ENCODE assay signal across 8 cellular contexts in the genomic region with DNA sequence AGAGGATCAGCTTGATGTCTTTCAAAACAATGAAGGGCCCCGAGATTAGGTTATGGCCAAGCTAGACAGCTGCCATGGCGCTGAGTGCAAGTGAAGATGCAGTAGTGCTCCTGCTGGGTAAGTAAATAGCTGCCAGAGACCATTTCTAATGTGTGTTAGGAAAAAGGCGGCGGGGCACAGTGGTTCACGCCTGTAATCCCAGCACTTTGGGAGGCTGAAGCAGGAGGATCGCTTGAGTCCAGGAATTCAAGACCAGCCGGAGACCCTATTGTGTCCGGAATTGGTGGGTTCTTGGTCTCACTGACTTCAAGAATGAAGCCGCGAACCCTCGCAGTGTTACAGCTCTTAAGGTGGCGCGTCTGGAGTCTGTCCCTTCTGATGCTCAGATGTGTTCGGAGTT. TPM values are rescaled to one million over a fixed set of nuclear protein-coding genes. Genes with fewer than 3 reads are reported as not detected.
DNase-seq lines count a peak whose midpoint lies in the region; ATAC-seq, FAIRE-seq and TF ChIP-seq lines count a peak whose summit lies in the region.
"Not testable (repeated sequence)": the region's sequence is repeated elsewhere in the genome, so short reads cannot be mapped to it uniquely, and the experiment has no call there.

No MANE protein-coding gene starts in this region.

- H3K36me3 Mint-ChIP-seq in H9 (ENCODE audit: insufficient read depth in 1 of 3, low read depth in 3 of 3); neural crest cell (ENCODE audit: low read depth): not testable (repeated sequence)

- not testable (repeated sequence) for H4K20me1 ChIP-seq in H9 (ENCODE audit: control insufficient read depth, insufficient read depth, insufficient read length); K562 (replicated peaks; ENCODE audit: control insufficient read depth, insufficient read depth, low read length)

- FAIRE-seq in K562 (lab: Jason Lieb, UNC), result not testable (repeated sequence)

- TF ChIP-seq POLR2A in K562 (conservative IDR thresholded peaks at IDR 0.05); esophagus muscularis mucosa (IDR thresholded peaks at IDR 0.05; ENCODE audit: low read depth): not testable (repeated sequence)

- not testable (repeated sequence) for TF ChIP-seq EP300 in K562 (IDR thresholded peaks at IDR 0.05; ENCODE audit: low read length); esophagus muscularis mucosa (IDR thresholded peaks at IDR 0.05)

- in situ Hi-C loops in K562 (cut with MboI), result not testable (repeated sequence)

- H3K27ac ChIP-seq in H9 (ENCODE audit: insufficient read length, low read depth, low read length); HEK293 (ENCODE audit: extremely low read depth, low read depth, low read length); K562 (ENCODE audit: extremely low read depth, low read depth, low read length); esophagus muscularis mucosa (replicated peaks in 1 of 4); mesendoderm (ENCODE audit: low read depth, low read length): not testable (repeated sequence)

- H2BK20ac ChIP-seq in H9 (ENCODE audit: low read depth, low read length, poor library complexity, severe bottlenecking), result not testable (repeated sequence)

- not testable (repeated sequence) for H3K79me2 ChIP-seq in H9 (ENCODE audit: insufficient read depth, low read length); K562 (ENCODE audit: control insufficient read depth, insufficient read depth, low read length); mesendoderm (ENCODE audit: control insufficient read depth, insufficient read depth, low read length)

- not testable (repeated sequence) for H2AFZ ChIP-seq in H9 (ENCODE audit: low read length); K562 (ENCODE audit: low read depth, low read length)

- not testable (repeated sequence) for H3K9me3 ChIP-seq in H9 (ENCODE audit: control insufficient read depth, low read depth, low read length); HEK293 (ENCODE audit: control insufficient read depth, insufficient read depth, low read depth, low read length); K562 (replicated peaks; ENCODE audit: control insufficient read depth, insufficient read depth, low read depth, low read length); esophagus muscularis mucosa

- H3K27me3 Mint-ChIP-seq in H9 (ENCODE audit: low read depth); neural crest cell (ENCODE audit: low read depth): not testable (repeated sequence)

- not testable (repeated sequence) for H3K27me3 ChIP-seq in H9 (ENCODE audit: insufficient read depth, low read length); esophagus muscularis mucosa; mesendoderm (ENCODE audit: insufficient read depth, low read length, poor library complexity)
- peaks cover 5 to 21% of the 10 kb centered on the region in 2 experiments; a peak in 3 of 5 replicates for H3K27me3 ChIP-seq in K562 (ENCODE audit: control insufficient read depth in 2 of 2, insufficient read depth in 2 of 2, low read length in 2 of 2)

- ATAC-seq in K562, result not testable (repeated sequence)

- H3K18ac ChIP-seq in H9 (ENCODE audit: insufficient read length, low read depth, low read length); mesendoderm (ENCODE audit: low read length): not testable (repeated sequence)

- TF ChIP-seq CTCF in H9 (conservative IDR thresholded peaks at IDR 0.05); HEK293 (tag by site-specific recombination; IDR thresholded peaks at IDR 0.05); K562 (IDR thresholded peaks at IDR 0.05 in 2 of 3, conservative IDR thresholded peaks at IDR 0.05 in 1 of 3; ENCODE audit: insufficient read depth in 2 of 3, low read depth in 1 of 3, low read length in 3 of 3); esophagus muscularis mucosa (IDR thresholded peaks at IDR 0.05); neural crest cell (conservative IDR thresholded peaks at IDR 0.05): not testable (repeated sequence)

- not testable (repeated sequence) for H2AK5ac ChIP-seq in H9 (ENCODE audit: insufficient read length, low read length); mesendoderm (ENCODE audit: low read length)

- CTCF ChIA-PET in HEK293 (lab: Yijun Ruan, JAX), result interaction anchor here (1.5 kb wide), 1 partner anchor 14 kb away, joined by 4 read pairs; no protein-coding TSS in a partner anchor
- CTCF ChIA-PET in K562 (lab: Yijun Ruan, JAX; ENCODE audit: low intra/inter-chr PET ratio), result not testable (repeated sequence)

- not testable (repeated sequence) for H2BK15ac ChIP-seq in H9 (ENCODE audit: low read depth, low read length); mesendoderm (replicated peaks; ENCODE audit: low read depth)

- H3K4me1 ChIP-seq in H9 (ENCODE audit: insufficient read depth, low read length); HEK293 (ENCODE audit: control insufficient read depth, insufficient read depth, low read length); K562 (replicated peaks in 1 of 2; ENCODE audit: control insufficient read depth in 2 of 2, insufficient read depth in 2 of 2, low read length in 2 of 2); esophagus muscularis mucosa; mesendoderm (ENCODE audit: control insufficient read depth, low read depth, low read length): not testable (repeated sequence)

- not testable (repeated sequence) for H4K91ac ChIP-seq in H9 (ENCODE audit: insufficient read length, low read depth, low read length)

- H3K9me1 ChIP-seq in K562 (ENCODE audit: control insufficient read depth, insufficient read depth, low read length), result not testable (repeated sequence)

- H3K4me3 ChIP-seq in HEK293 (ENCODE audit: low read depth, low read length); K562; esophagus muscularis mucosa; mesendoderm (ENCODE audit: low read length): not testable (repeated sequence)

- not testable (repeated sequence) for H3K56ac ChIP-seq in H9 (ENCODE audit: insufficient read length, low read depth, low read length); mesendoderm (ENCODE audit: low read length)

- H3K23ac ChIP-seq in H9 (ENCODE audit: insufficient read length, low read depth, low read length); mesendoderm (ENCODE audit: low read length): not testable (repeated sequence)

- H3K79me1 ChIP-seq in H9 (ENCODE audit: insufficient read depth, low read depth, low read length, poor library complexity, severe bottlenecking); mesendoderm (ENCODE audit: low read length): not testable (repeated sequence)

- H2BK120ac ChIP-seq in H9 (ENCODE audit: low read depth, low read length, poor library complexity, severe bottlenecking); mesendoderm (ENCODE audit: low read depth, low read length): not testable (repeated sequence)

- intact Hi-C loops in K562 (cut with micrococcal nuclease); esophagus muscularis mucosa (cut with DNase I): not testable (repeated sequence)

- POLR2A ChIA-PET in HEK293 (lab: Yijun Ruan, JAX); K562 (lab: Yijun Ruan, JAX): not testable (repeated sequence)

- not testable (repeated sequence) for H4K8ac ChIP-seq in H9 (replicated peaks; ENCODE audit: insufficient read length, low read depth, low read length); mesendoderm (ENCODE audit: low read depth, low read length)

- H2BK5ac ChIP-seq in H9 (ENCODE audit: insufficient read length, low read length); mesendoderm (ENCODE audit: low read length): not testable (repeated sequence)

- not testable (repeated sequence) for H3K9ac ChIP-seq in H9 (ENCODE audit: extremely low read depth, insufficient read length, low read length); K562 (ENCODE audit: insufficient read depth in 1 of 2, low read depth in 2 of 2, low read length in 2 of 2); mesendoderm (ENCODE audit: low read length)

- not testable (repeated sequence) for H3K4me3 Mint-ChIP-seq in H9, neural crest cell

- H3K27ac Mint-ChIP-seq in H9 (peak overlapping the region in 2 of 3 experiments; percentile 20 to 31; a peak in 1 of 7 replicates), neural crest cell (ENCODE audit: unreplicated experiment) (peak overlapping the region; percentile 24)

- H3T11ph ChIP-seq in H9 (ENCODE audit: low read length), result not testable (repeated sequence)

- H3K23me2 ChIP-seq in H9 (ENCODE audit: insufficient read length, low read depth, low read length, poor library complexity, severe bottlenecking), result not testable (repeated sequence)

- TF ChIP-seq RAD21 in K562 (CRISPR knock-in tag; conservative IDR thresholded peaks at IDR 0.05 in 1 of 2, IDR thresholded peaks at IDR 0.05 in 1 of 2), result not testable (repeated sequence)

- H3K4me1 Mint-ChIP-seq in H9, result peaks cover 8 to 15% of the 10 kb centered on the region in 2 experiments
- H3K4me1 Mint-ChIP-seq in neural crest cell, result not testable (repeated sequence)

- H3K14ac ChIP-seq in H9 (ENCODE audit: insufficient read depth, low read length), result not testable (repeated sequence)

- H3K36me3 ChIP-seq in HEK293 (ENCODE audit: control insufficient read depth in 2 of 2, insufficient read depth in 1 of 2, low read length in 2 of 2); K562 (ENCODE audit: control insufficient read depth, insufficient read depth, low read length); esophagus muscularis mucosa; mesendoderm (ENCODE audit: control insufficient read depth, insufficient read depth, low read length): not testable (repeated sequence)

- H3K4ac ChIP-seq in H9 (ENCODE audit: low read depth, low read length); mesendoderm (ENCODE audit: low read depth, low read length): not testable (repeated sequence)

- BruUV-seq in K562 (replicated peaks; lab: Mats Ljungman, UMichigan), result TSS peak; percentile 94

- no CpG with 5 or more reads among the region's 14 CpGs for WGBS in H9 (ENCODE audit: extremely low coverage, insufficient read length, low lambda C conversion rate)
- WGBS in K562 (ENCODE audit: insufficient coverage, low coverage, missing lambda C conversion rate), result 37% methylated on average over 11 of the region's 14 CpGs
- 88% methylated on average over 7 of the region's 14 CpGs for WGBS in esophagus muscularis mucosa
- WGBS in mesendoderm (ENCODE audit: extremely low coverage, insufficient coverage, low lambda C conversion rate), result no CpG with 5 or more reads among the region's 14 CpGs

- not testable (repeated sequence) for H2BK12ac ChIP-seq in H9 (ENCODE audit: insufficient read length, low read depth, low read length)

- not testable (repeated sequence) for H4K5ac ChIP-seq in H9 (ENCODE audit: insufficient read length, low read depth, low read length); mesendoderm (ENCODE audit: low read length)

- H3K9me3 Mint-ChIP-seq in H9, neural crest cell: not testable (repeated sequence)

- not testable (repeated sequence) for DNase-seq in H9; K562 (ENCODE audit: extremely low read depth in 1 of 4, low spot score in 3 of 4); neural crest cell (ENCODE audit: low read depth, low spot score)
- peak; percentile 17 for DNase-seq in NCI-H69 (lab: John Stamatoyannopoulos, UW)
- peak; percentile 31 for DNase-seq in NCI-H748 (lab: John Stamatoyannopoulos, UW; ENCODE audit: unreplicated experiment)
- peak; percentile 62 for DNase-seq in esophagus muscularis mucosa (ENCODE audit: extremely low spot score)
- peak; percentile 23 for DNase-seq in mesendoderm

- H3K4me2 ChIP-seq in H9 (ENCODE audit: insufficient read depth, insufficient read length, low read length); K562 (ENCODE audit: insufficient read depth, low read length); mesendoderm (ENCODE audit: low read length): not testable (repeated sequence)

RNA-seq across cellular contexts. Expression of a gene that starts 32.3 kb away (rescaled TPM):
- total RNA-seq in H9 (2021), result 50.9 and 51.9 TPM in 2 replicates
- 92.8 and 112 TPM in 2 replicates for total RNA-seq in K562 (2011; cell fraction: chromatin; rRNA removed; ENCODE audit: low replicate concordance)
- total RNA-seq in K562 (2011; cell fraction: nucleolus; rRNA removed), result 40.5 and 45.3 TPM in 2 replicates
- total RNA-seq in K562 (2011; cell fraction: nucleoplasm; rRNA removed), result 58.2 and 65.3 TPM in 2 replicates
- total RNA-seq in K562 (2014; rRNA removed), result 16.6 and 17.2 TPM in 2 replicates
- total RNA-seq in K562 (2014; rRNA removed; fragmentation: Illumina TruSeq; extraction: Trizol), result 12.0 and 12.2 TPM in 2 replicates
- 19.0 and 20.8 TPM in 2 replicates for total RNA-seq in K562 (2015; rRNA removed; fragmentation: Illumina TruSeq; extraction: Trizol)
- total RNA-seq in K562 (2021), result 26.8 and 31.2 TPM in 2 replicates
- polyA plus RNA-seq in K562 (2011; rRNA removed), result 18.2 and 23.0 TPM in 2 replicates
- polyA plus RNA-seq in K562 (2011; cell fraction: cytosol; rRNA removed), result 7.8 and 12.7 TPM in 2 replicates
- polyA plus RNA-seq in K562 (2011; cell fraction: nucleus; rRNA removed), result 129 and 143 TPM in 2 replicates
- 19.3 and 20.6 TPM in 2 replicates for polyA plus RNA-seq in K562 (2012)
- 20.7 and 21.8 TPM in 2 replicates for polyA plus RNA-seq in K562 (2014; fragmentation: Illumina TruSeq; extraction: Trizol)
- 1 to 10 TPM; 2.1 to 2.5 TPM for polyA plus RNA-seq in K562 (2014; fragmentation: Nextera tagmentation; extraction: Ambion mirVana)
- 16.6 and 17.5 TPM in 2 replicates for polyA plus RNA-seq in K562 (2014; rRNA removed)
- 24.3 and 26.2 TPM in 2 replicates for polyA minus RNA-seq in K562 (2011; rRNA and poly(A)+ RNA removed)
- polyA minus RNA-seq in K562 (2011; cell fraction: cytosol; rRNA and poly(A)+ RNA removed), result 8.5 and 13.3 TPM in 2 replicates
- 60.0 and 84.2 TPM in 2 replicates for polyA minus RNA-seq in K562 (2011; cell fraction: nucleus; rRNA and poly(A)+ RNA removed)
- 10 to 100 TPM; 36.0 to 53.6 (median 45.1) TPM for total RNA-seq in esophagus muscularis mucosa
- 26.5 TPM for polyA plus RNA-seq in mesendoderm (2013, experiment 1 of 2)
- polyA plus RNA-seq in mesendoderm (2013, experiment 2 of 2), result 26.5 TPM
- 77.3 and 85.3 TPM in 2 replicates for total RNA-seq in neural crest cell
